Comparison of ENCODE assay signal across 23 cellular contexts in the genomic region with DNA sequence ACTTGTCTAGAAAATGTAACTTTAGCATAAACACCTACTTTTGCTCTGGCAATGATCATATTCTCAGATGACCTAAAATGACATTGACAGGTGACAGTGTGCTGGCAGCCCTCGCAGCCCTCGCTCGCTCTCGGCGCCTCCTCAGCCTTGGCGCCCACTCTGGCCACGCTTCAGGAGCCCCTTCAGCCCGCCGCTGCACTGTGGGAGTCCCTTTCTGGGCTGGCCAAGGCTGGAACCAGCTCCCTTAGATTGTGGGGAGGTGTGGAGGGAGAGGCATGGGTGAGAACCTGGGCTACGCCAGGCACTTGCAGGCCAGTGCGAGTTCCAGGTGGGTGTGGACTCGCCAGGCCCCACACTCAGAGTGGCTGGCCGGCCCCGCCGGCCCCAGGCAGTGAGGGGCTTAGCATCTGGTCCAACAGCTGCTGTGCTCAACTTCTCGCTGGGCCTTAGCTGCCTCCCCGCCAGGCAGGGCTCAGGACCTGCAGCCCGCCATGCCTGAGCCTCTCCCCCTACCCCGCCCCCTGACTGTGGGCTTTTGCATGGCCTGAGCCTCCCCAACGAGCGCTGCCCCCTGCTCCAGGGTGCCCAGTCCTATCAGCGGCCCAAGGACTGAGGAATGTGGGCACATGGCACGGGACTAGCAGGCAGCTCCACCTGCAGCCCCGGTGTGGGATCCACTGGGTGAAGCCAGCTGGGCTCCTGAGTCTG. TPM values are rescaled to one million over a fixed set of nuclear protein-coding genes. Genes with fewer than 3 reads are reported as not detected.
"Had no signal": no experiment of that assay in that cellular context is flagged by ENCODE, and none has a peak within 500 bp of the region (broad histone marks: within the 10 kb centered on the region; RNA-seq: fewer than 3 reads in every experiment).

No MANE protein-coding gene starts in this region.

- H3K9ac ChIP-seq: KMS-11 had no signal

- H3K27me3 ChIP-seq: SJSA1 had no signal

- H3K27ac ChIP-seq: KMS-11, SJSA1, SK-N-MC had no signal

- H3K4me3 ChIP-seq: K562, SJSA1, SK-N-MC had no signal

- DNase-seq: Kasumi-1, MM.1S, NCI-H1092 treated with DMSO at 0.1 percent for 48 hours, NCI-H1436, NCI-H187, NCI-H2029, NCI-H2081 treated with DMSO at 0.1 percent for 48 hours, NCI-H2171, NCI-H226, NCI-H446, NCI-H510A, NCI-H524 treated with DMSO at 0.1 percent for 48 hours, NCI-H774, Right ventricle myocardium superior, RPMI8226, SIG-M5 had no signal

- H3K4me2 ChIP-seq: KMS-11 had no signal

- H3K36me3 ChIP-seq: SJSA1 had no signal

- ATAC-seq: K562 had no signal

RNA-seq across cellular contexts. Expression of a gene that starts 17.2 kb away (rescaled TPM):
- total RNA-seq: HT1080, Right ventricle myocardium superior had no signal
- polyA plus RNA-seq: IgD-negative memory B cell, K562 had no signal

RNA-seq across cellular contexts. Expression of a gene that starts 23.1 kb away (rescaled TPM):
- total RNA-seq: HT1080, Right ventricle myocardium superior, SJSA1 had no signal
- polyA plus RNA-seq: IgD-negative memory B cell had no signal

RNA-seq across cellular contexts. Expression of a gene that starts 54.2 kb away (rescaled TPM):
- total RNA-seq: HT1080, K562, M059J, Right ventricle myocardium superior, SJSA1 had no signal
- polyA plus RNA-seq: IgD-negative memory B cell, K562 had no signal
